8 cellular contexts compared by ENCODE assay signal in the genomic region with DNA sequence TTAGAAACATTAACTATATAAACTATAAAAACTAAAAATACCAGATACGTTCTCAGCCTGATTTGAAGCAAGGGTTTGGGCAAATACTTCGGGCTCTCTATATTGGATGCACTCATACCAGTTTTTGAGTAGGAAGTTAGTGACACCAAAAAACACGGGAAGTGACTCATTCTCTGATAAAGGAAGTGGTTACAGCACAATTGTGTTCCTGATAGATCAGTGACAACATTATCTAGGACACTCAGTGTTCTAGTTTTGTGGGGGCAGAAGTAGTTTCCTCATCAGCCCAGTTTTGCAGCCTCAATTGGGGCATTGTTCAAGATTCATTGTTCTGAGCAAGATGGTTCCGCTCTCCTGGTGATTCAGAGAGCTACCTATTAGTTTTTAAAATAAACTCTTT.
DNase-seq lines count a peak whose midpoint lies in the region; ATAC-seq and TF ChIP-seq lines count a peak whose summit lies in the region.

No MANE protein-coding gene starts in this region.

- no peak overlapping the region for H3K4me3 ChIP-seq in dorsolateral prefrontal cortex

- peak; percentile 28 for DNase-seq in SW480 (ENCODE audit: low spot score)
- peak; percentile 27 for DNase-seq in dermis blood vessel endothelial cell
- DNase-seq in stimulated activated CD4-positive, alpha-beta T cell treated with anti-CD3 and anti-CD28 coated beads, Interleukin-1b, Interleukin-23, amount 100 ng/mL, for 48 hours, result peak; percentile 26
- no peak for DNase-seq in dorsolateral prefrontal cortex

- no peaks in the 10 kb centered on the region for H3K27me3 ChIP-seq in dorsolateral prefrontal cortex

- TF ChIP-seq CTCF in dorsolateral prefrontal cortex (IDR thresholded peaks at IDR 0.05 in 54 of 56, conservative IDR thresholded peaks at IDR 0.05 in 2 of 56; ENCODE audit: low read depth in 1 of 56, partially characterized antibody in 56 of 56), result no peak

- no peak overlapping the region for H3K27ac ChIP-seq in dorsolateral prefrontal cortex

- ATAC-seq in GM18508 (IDR thresholded peaks at IDR 0.05; ENCODE audit: insufficient read depth, unreplicated experiment), result peak; percentile 84
- ATAC-seq in HG03097 (IDR thresholded peaks at IDR 0.05; ENCODE audit: low FRiP score, unreplicated experiment), result peak; percentile 82
- ATAC-seq in GM21786 (IDR thresholded peaks at IDR 0.05; ENCODE audit: unreplicated experiment), result no peak
- ATAC-seq in GM21515 (IDR thresholded peaks at IDR 0.05; ENCODE audit: unreplicated experiment), result no peak

- intact Hi-C loops in dorsolateral prefrontal cortex (cut with DNase I), result no loop called here

Comparison
In these comparisons a context has a peak if more than half of its experiments do, and no peak if none do; other contexts are left out.
1. ATAC-seq: peak in GM18508 (single experiment) and HG03097 (single experiment); none in GM21786 (single experiment) and GM21515 (single experiment).
2. DNase-seq: peak in SW480 (single experiment), dermis blood vessel endothelial cell (single experiment) and stimulated activated CD4-positive, alpha-beta T cell treated with anti-CD3 and anti-CD28 coated beads, Interleukin-1b, Interleukin-23, amount 100 ng/mL, for 48 hours (single experiment); none in dorsolateral prefrontal cortex (0 of 10).